Comparison of ENCODE assay signal across 8 cellular contexts in genomic region chr3:159534496-159534895, GRCh38.
"Had no signal": no experiment of that assay in that cellular context is flagged by ENCODE, and none has a peak within 500 bp of the region (broad histone marks: within the 10 kb centered on the region; RNA-seq: fewer than 3 reads in every experiment).

No MANE protein-coding gene starts in this region.

- FAIRE-seq: H1, H54, HTR-8/SVneo had no signal

- ATAC-seq: GM23338 had no signal

- H3K4me3 ChIP-seq: GM23338 had no signal

- H3K27ac ChIP-seq: HL-60 had no signal

- H3K4me2 ChIP-seq: GM23338 had no signal

- DNase-seq: H9, HCEC 1CT, KG1 had no signal
